In the genomic region with DNA sequence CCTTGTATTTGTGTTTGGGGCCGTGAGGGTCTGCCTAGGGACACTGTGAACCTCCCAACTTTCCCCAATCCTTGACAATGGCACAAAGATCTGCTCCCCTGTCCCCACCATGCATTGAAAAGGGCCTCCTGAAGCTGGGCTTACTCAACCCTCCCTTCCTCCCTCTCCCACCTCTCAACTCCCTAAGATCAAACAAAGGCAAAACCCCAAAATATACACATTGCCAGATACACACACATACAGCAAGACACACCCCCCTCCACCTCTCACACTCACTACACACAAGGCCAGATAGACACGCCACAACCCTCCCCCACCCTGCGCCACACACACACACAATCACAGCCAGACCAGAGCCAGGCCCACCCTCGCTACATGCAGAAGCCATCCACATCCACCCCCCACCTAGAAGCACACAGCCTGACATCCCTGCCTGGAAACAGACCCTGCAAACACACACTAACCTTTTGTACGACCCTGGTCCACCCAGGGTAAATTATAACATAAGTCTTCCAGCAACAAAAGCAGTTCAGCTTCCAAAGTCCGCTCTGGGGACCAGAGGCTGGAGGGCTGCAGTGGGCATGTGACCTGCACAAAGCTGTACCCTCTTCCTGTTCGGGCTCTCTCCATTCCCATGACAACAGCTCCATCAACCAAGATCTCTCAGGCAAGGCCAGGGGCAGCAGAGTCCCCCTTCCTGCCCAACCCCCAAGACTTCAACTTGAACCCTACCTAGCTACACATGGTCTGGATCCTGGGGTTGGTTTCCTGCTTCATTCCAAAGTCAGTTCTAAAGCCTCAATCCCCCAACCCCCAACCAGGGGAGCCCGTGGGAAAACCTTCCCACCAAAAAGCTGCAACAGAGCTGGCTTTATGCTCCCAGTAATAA, we compare ENCODE assay signal across 1 cellular context.
A peak's percentile ranks its signal among the peaks of the same experiment; 100 is the strongest.
TF ChIP-seq lines count a peak whose summit lies in the region.

No MANE protein-coding gene starts in this region.

TF ChIP-seq in HepG2, 621 proteins besides CTCF, POLR2A, EP300 and RAD21 (continued from another document):
- TF ChIP-seq ZNF563 (CRISPR knock-in tag; IDR thresholded peaks at IDR 0.05) (no peak), ZBTB25 (CRISPR knock-in tag; IDR thresholded peaks at IDR 0.05) (peak; percentile 71; the same call in 1 of the 2 replicates), ZNF263 (CRISPR knock-in tag; IDR thresholded peaks at IDR 0.05) (0 out of 2 replicates have a peak, but pooled peaks have one; percentile 20), ZNF326 (CRISPR knock-in tag; IDR thresholded peaks at IDR 0.05; ENCODE audit: borderline replicate concordance) (no peak), ATF7-NPFF (CRISPR knock-in tag; IDR thresholded peaks at IDR 0.05; ENCODE audit: low read depth) (no peak), ZBTB34 (CRISPR knock-in tag; IDR thresholded peaks at IDR 0.05) (peak; percentile 71; the same call in 1 of the 2 replicates), NFRKB (IDR thresholded peaks at IDR 0.05) (no peak), MEIS2 (CRISPR knock-in tag; IDR thresholded peaks at IDR 0.05) (peak; percentile 75; the same call in 1 of the 2 replicates), E2F2 (CRISPR knock-in tag; IDR thresholded peaks at IDR 0.05; ENCODE audit: borderline replicate concordance) (no peak), RARA (CRISPR knock-in tag; IDR thresholded peaks at IDR 0.05) (peak; percentile 89), ZNF83 (CRISPR knock-in tag; IDR thresholded peaks at IDR 0.05; ENCODE audit: borderline replicate concordance) (no peak), ZNF264 (CRISPR knock-in tag; IDR thresholded peaks at IDR 0.05) (peak; percentile 70), MAFF (IDR thresholded peaks at IDR 0.05; ENCODE audit: low read depth, low read length) (no peak), ZNF354B (CRISPR knock-in tag; IDR thresholded peaks at IDR 0.05) (no peak), PHF5A (CRISPR knock-in tag; IDR thresholded peaks at IDR 0.05; ENCODE audit: low read depth, unreplicated experiment) (peak; percentile 92), SNAPC2 (CRISPR knock-in tag; IDR thresholded peaks at IDR 0.05) (no peak), ZNF281 (CRISPR knock-in tag; IDR thresholded peaks at IDR 0.05; ENCODE audit: borderline replicate concordance) (peak; percentile 70), BHLHE40 (IDR thresholded peaks at IDR 0.05; ENCODE audit: low read length) (peak; percentile 58), ZFP37 (CRISPR knock-in tag; IDR thresholded peaks at IDR 0.05; ENCODE audit: borderline replicate concordance) (no peak), NAIF1 (CRISPR knock-in tag; IDR thresholded peaks at IDR 0.05; ENCODE audit: borderline replicate concordance) (peak; percentile 53; the same call in 1 of the 2 replicates), ZFP90 (CRISPR knock-in tag; IDR thresholded peaks at IDR 0.05; ENCODE audit: borderline replicate concordance) (0 out of 2 replicates have a peak, but pooled peaks have one; percentile 72), HNF4G (IDR thresholded peaks at IDR 0.05; ENCODE audit: borderline replicate concordance, low read depth, low read length) (peak; percentile 93), HNF4G (CRISPR knock-in tag; IDR thresholded peaks at IDR 0.05; ENCODE audit: borderline replicate concordance, low read depth) (peak; percentile 87; the same call in 1 of the 2 replicates), RELA (CRISPR knock-in tag; IDR thresholded peaks at IDR 0.05) (no peak), ZNF224 (CRISPR knock-in tag; IDR thresholded peaks at IDR 0.05) (no peak; the same call in 1 of the 2 replicates), MXD4 (CRISPR knock-in tag; IDR thresholded peaks at IDR 0.05) (peak; percentile 77)
- TF ChIP-seq, protein P1, sequence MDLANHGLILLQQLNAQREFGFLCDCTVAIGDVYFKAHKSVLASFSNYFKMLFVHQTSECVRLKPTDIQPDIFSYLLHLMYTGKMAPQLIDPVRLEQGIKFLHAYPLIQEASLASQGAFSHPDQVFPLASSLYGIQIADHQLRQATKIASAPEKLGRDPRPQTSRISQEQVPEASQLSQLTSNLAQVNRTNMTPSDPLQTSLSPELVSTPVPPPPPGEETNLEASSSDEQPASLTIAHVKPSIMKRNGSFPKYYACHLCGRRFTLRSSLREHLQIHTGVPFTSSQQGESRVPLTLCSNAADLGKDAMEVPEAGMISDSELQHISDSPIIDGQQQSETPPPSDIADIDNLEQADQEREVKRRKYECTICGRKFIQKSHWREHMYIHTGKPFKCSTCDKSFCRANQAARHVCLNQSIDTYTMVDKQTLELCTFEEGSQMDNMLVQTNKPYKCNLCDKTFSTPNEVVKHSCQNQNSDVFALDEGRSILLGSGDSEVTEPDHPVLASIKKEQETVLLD (CRISPR knock-in tag; IDR thresholded peaks at IDR 0.05; ENCODE audit: low read depth) = no peak
- TF ChIP-seq, protein P2, sequence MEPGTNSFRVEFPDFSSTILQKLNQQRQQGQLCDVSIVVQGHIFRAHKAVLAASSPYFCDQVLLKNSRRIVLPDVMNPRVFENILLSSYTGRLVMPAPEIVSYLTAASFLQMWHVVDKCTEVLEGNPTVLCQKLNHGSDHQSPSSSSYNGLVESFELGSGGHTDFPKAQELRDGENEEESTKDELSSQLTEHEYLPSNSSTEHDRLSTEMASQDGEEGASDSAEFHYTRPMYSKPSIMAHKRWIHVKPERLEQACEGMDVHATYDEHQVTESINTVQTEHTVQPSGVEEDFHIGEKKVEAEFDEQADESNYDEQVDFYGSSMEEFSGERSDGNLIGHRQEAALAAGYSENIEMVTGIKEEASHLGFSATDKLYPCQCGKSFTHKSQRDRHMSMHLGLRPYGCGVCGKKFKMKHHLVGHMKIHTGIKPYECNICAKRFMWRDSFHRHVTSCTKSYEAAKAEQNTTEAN (CRISPR knock-in tag; conservative IDR thresholded peaks at IDR 0.05) = peak; percentile 64
- TF ChIP-seq, protein P3, sequence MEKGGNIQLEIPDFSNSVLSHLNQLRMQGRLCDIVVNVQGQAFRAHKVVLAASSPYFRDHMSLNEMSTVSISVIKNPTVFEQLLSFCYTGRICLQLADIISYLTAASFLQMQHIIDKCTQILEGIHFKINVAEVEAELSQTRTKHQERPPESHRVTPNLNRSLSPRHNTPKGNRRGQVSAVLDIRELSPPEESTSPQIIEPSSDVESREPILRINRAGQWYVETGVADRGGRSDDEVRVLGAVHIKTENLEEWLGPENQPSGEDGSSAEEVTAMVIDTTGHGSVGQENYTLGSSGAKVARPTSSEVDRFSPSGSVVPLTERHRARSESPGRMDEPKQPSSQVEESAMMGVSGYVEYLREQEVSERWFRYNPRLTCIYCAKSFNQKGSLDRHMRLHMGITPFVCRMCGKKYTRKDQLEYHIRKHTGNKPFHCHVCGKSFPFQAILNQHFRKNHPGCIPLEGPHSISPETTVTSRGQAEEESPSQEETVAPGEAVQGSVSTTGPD (CRISPR knock-in tag; IDR thresholded peaks at IDR 0.05) = no peak
